In genomic region chr2:238108423-238109201, GRCh38 we compare ENCODE assay signal across 8 cellular contexts. TPM values are rescaled to one million over a fixed set of nuclear protein-coding genes. Genes with fewer than 3 reads are reported as not detected.
DNase-seq lines count a peak whose midpoint lies in the region; ATAC-seq and TF ChIP-seq lines count a peak whose summit lies in the region.

No MANE protein-coding gene starts in this region.

- H2AFZ ChIP-seq in SU-DHL-6 (ENCODE audit: low read depth, low read length, severe bottlenecking), result peak overlapping the region; percentile 52

- H3K27me3 ChIP-seq in left ventricle myocardium inferior (ENCODE audit: low read depth), result peaks cover 16% of the 10 kb centered on the region
- H3K27me3 ChIP-seq in SU-DHL-6 (ENCODE audit: low read length), result no peaks in the 10 kb centered on the region

- H3K27ac ChIP-seq in left ventricle myocardium inferior (replicated peaks) (no peak overlapping the region), SU-DHL-6 (ENCODE audit: low read depth, low read length) (peak overlapping the region; percentile 92)

- peaks cover 12% of the 10 kb centered on the region for H3K9me3 Mint-ChIP-seq in stimulated activated effector memory CD8-positive, alpha-beta T cell treated with anti-CD3 and anti-CD28 coated beads, Interleukin-12 subunit alpha, Interleukin-12 subunit beta, amount 100 ng/mL, for 72 hours

- DNase-seq in Right ventricle myocardium inferior (ENCODE audit: missing footprints) (peak; percentile 45), left ventricle myocardium inferior (no peak), NCI-H1092 (lab: John Stamatoyannopoulos, UW) (no peak), iPS-NIHi7 (ENCODE audit: extremely low spot score) (no peak), A172 (ENCODE audit: low spot score) (no peak)
- DNase-seq in stimulated activated effector memory CD8-positive, alpha-beta T cell treated with anti-CD3 and anti-CD28 coated beads, Interleukin-12 subunit alpha, Interleukin-12 subunit beta, amount 100 ng/mL, for 72 hours (ENCODE audit: low spot score in 2 of 2), result no peak

- H3K36me3 Mint-ChIP-seq in stimulated activated effector memory CD8-positive, alpha-beta T cell treated with anti-CD3 and anti-CD28 coated beads, Interleukin-12 subunit alpha, Interleukin-12 subunit beta, amount 100 ng/mL, for 72 hours, result no peaks in the 10 kb centered on the region

- H3K27ac Mint-ChIP-seq in stimulated activated effector memory CD8-positive, alpha-beta T cell treated with anti-CD3 and anti-CD28 coated beads, Interleukin-12 subunit alpha, Interleukin-12 subunit beta, amount 100 ng/mL, for 72 hours, result peak overlapping the region; percentile 8

- no peak overlapping the region for H3K4me3 ChIP-seq in left ventricle myocardium inferior
- H3K4me3 ChIP-seq in SU-DHL-6 (ENCODE audit: insufficient read depth, low read length, poor library complexity, severe bottlenecking), result peak overlapping the region; percentile 45

- H3K4me2 ChIP-seq in SU-DHL-6 (ENCODE audit: low read depth, low read length, poor library complexity, severe bottlenecking), result peak overlapping the region; percentile 69

- H3K9me3 ChIP-seq in left ventricle myocardium inferior (replicated peaks), result peaks cover 10% of the 10 kb centered on the region
- no peaks in the 10 kb centered on the region for H3K9me3 ChIP-seq in SU-DHL-6 (ENCODE audit: insufficient read depth, low read length)

- no peaks in the 10 kb centered on the region for H3K9me2 ChIP-seq in SU-DHL-6 (replicated peaks; ENCODE audit: insufficient read depth, low read length)

- intact Hi-C loops in Right ventricle myocardium inferior (cut with DNase I) (no loop called here), left ventricle myocardium inferior (cut with micrococcal nuclease) (no loop called here)

- no peaks in the 10 kb centered on the region for H4K20me1 ChIP-seq in SU-DHL-6 (ENCODE audit: low read depth, low read length)

- H3K4me1 Mint-ChIP-seq in stimulated activated effector memory CD8-positive, alpha-beta T cell treated with anti-CD3 and anti-CD28 coated beads, Interleukin-12 subunit alpha, Interleukin-12 subunit beta, amount 100 ng/mL, for 72 hours, result peaks cover 6% of the 10 kb centered on the region

- no peak overlapping the region for H3K4me3 Mint-ChIP-seq in stimulated activated effector memory CD8-positive, alpha-beta T cell treated with anti-CD3 and anti-CD28 coated beads, Interleukin-12 subunit alpha, Interleukin-12 subunit beta, amount 100 ng/mL, for 72 hours

- peaks cover 6% of the 10 kb centered on the region for H3K4me1 ChIP-seq in left ventricle myocardium inferior

- ATAC-seq in Right ventricle myocardium inferior, result peak; percentile 25
- ATAC-seq in HG03095 (IDR thresholded peaks at IDR 0.05; ENCODE audit: unreplicated experiment), result peak; percentile 71
- ATAC-seq in stimulated activated effector memory CD8-positive, alpha-beta T cell treated with anti-CD3 and anti-CD28 coated beads, Interleukin-12 subunit alpha, Interleukin-12 subunit beta, amount 100 ng/mL, for 72 hours, result no peak

- peaks cover 4% of the 10 kb centered on the region; the same call in 1 of the 2 replicates for H3K79me2 ChIP-seq in SU-DHL-6 (ENCODE audit: insufficient read depth, low read length)

- H3F3A ChIP-seq in SU-DHL-6 (ENCODE audit: insufficient read depth), result peaks cover 29% of the 10 kb centered on the region

- peak overlapping the region; percentile 51 for H3K9ac ChIP-seq in SU-DHL-6 (ENCODE audit: low read length)

- H3K36me3 ChIP-seq in left ventricle myocardium inferior (no peaks in the 10 kb centered on the region), SU-DHL-6 (ENCODE audit: low read length) (peaks cover 13% of the 10 kb centered on the region; the same call in 1 of the 2 replicates)

- TF ChIP-seq CTCF in left ventricle myocardium inferior (IDR thresholded peaks at IDR 0.05; ENCODE audit: borderline replicate concordance) (no peak), SU-DHL-6 (IDR thresholded peaks at IDR 0.05; ENCODE audit: insufficient read depth, low read length, poor library complexity, severe bottlenecking) (no peak)

RNA-seq across cellular contexts. Expression of gene ESPNL, which starts 8.5 kb away (rescaled TPM):
- total RNA-seq in Right ventricle myocardium inferior, result not detected
- not detected for total RNA-seq in left ventricle myocardium inferior
- 0.29 TPM in 1 of 2 replicates, not detected in the other for total RNA-seq in A172 (2014; rRNA removed; shearing (Covaris generic))

RNA-seq across cellular contexts. Expression of gene KLHL30, which starts 29.9 kb away (rescaled TPM):
- total RNA-seq in Right ventricle myocardium inferior (20.6 TPM), left ventricle myocardium inferior (17.3 TPM)
- total RNA-seq in A172 (2014; rRNA removed; shearing (Covaris generic)), result 6.3 and 7.4 TPM in 2 replicates

RNA-seq across cellular contexts. Expression of gene SCLY, which starts 47.8 kb away (rescaled TPM):
- total RNA-seq in Right ventricle myocardium inferior (10.8 TPM), left ventricle myocardium inferior (10.9 TPM)
- 40.8 and 79.9 TPM in 2 replicates for total RNA-seq in A172 (2014; rRNA removed; shearing (Covaris generic))

RNA-seq across cellular contexts. Expression of gene ERFE, which starts 50.2 kb away (rescaled TPM):
- total RNA-seq in Right ventricle myocardium inferior, result 0.51 TPM
- total RNA-seq in left ventricle myocardium inferior, result 0.44 TPM
- 25.3 and 31.3 TPM in 2 replicates for total RNA-seq in A172 (2014; rRNA removed; shearing (Covaris generic))
